22 cellular contexts compared by ENCODE assay signal in genomic region chr21:31374430-31374829, GRCh38. TPM values are rescaled to one million over a fixed set of nuclear protein-coding genes. Genes with fewer than 3 reads are reported as not detected.
DNase-seq lines count a peak whose midpoint lies in the region; ATAC-seq and TF ChIP-seq lines count a peak whose summit lies in the region.
"Had no signal": no experiment of that assay in that cellular context is flagged by ENCODE, and none has a peak within 500 bp of the region (broad histone marks: within the 10 kb centered on the region; RNA-seq: fewer than 3 reads in every experiment).

No MANE protein-coding gene starts in this region.

- no peaks in the 10 kb centered on the region for H3K27me3 Mint-ChIP-seq in activated naive CD4-positive, alpha-beta T cell treated with anti-CD3 and anti-CD28 coated beads, Interleukin-2, amount 50 U/mL, for 24 hours
- H3K27me3 Mint-ChIP-seq in progenitor cell of endocrine pancreas = no peaks in the 10 kb centered on the region

- no peak for TF ChIP-seq CTCF in progenitor cell of endocrine pancreas (IDR thresholded peaks at IDR 0.05; ENCODE audit: unreplicated experiment)

- no peak for ATAC-seq in HG02588 (IDR thresholded peaks at IDR 0.05; ENCODE audit: unreplicated experiment)
- ATAC-seq: K562 had no signal

- peaks cover 2% of the 10 kb centered on the region for H3K36me3 Mint-ChIP-seq in activated naive CD4-positive, alpha-beta T cell treated with anti-CD3 and anti-CD28 coated beads, Interleukin-2, amount 50 U/mL, for 24 hours
- no peaks in the 10 kb centered on the region for H3K36me3 Mint-ChIP-seq in progenitor cell of endocrine pancreas (ENCODE audit: insufficient read depth)

- no peaks in the 10 kb centered on the region for H3K9me3 Mint-ChIP-seq in activated naive CD4-positive, alpha-beta T cell treated with anti-CD3 and anti-CD28 coated beads, Interleukin-2, amount 50 U/mL, for 24 hours
- H3K9me3 Mint-ChIP-seq in progenitor cell of endocrine pancreas (ENCODE audit: low read depth) = no peaks in the 10 kb centered on the region

- DNase-seq in activated naive CD4-positive, alpha-beta T cell treated with anti-CD3 and anti-CD28 coated beads, Interleukin-2, amount 50 U/mL, for 16 hours = no peak
- DNase-seq in NCI-H524 (lab: John Stamatoyannopoulos, UW) (peak; percentile 51 to 74), left kidney (ENCODE audit: low read depth, low spot score) (peak; percentile 85), HT-29 (ENCODE audit: low spot score) (no peak), progenitor cell of endocrine pancreas (ENCODE audit: low spot score, unreplicated experiment) (no peak), NCI-H2107 (lab: John Stamatoyannopoulos, UW) (no peak)
- DNase-seq: Calu3; CD8-positive, alpha-beta memory T cell; DMS53; EL; GF-D8; GOT3; MG63; NCI-H1417; NCI-H187; NCI-H345; NK-92 treated with Interleukin-12 subunit alpha and Interleukin-12 subunit beta, amount 100 ng/mL, for 24 hours; SHP77 treated with DMSO at 0.1 percent for 48 hours; SK-N-SH had no signal

- H3K4me1 Mint-ChIP-seq in activated naive CD4-positive, alpha-beta T cell treated with anti-CD3 and anti-CD28 coated beads, Interleukin-2, amount 50 U/mL, for 24 hours = no peaks in the 10 kb centered on the region
- no peaks in the 10 kb centered on the region for H3K4me1 Mint-ChIP-seq in progenitor cell of endocrine pancreas (ENCODE audit: low read depth)
- H3K4me1 Mint-ChIP-seq: CD8-positive, alpha-beta memory T cell had no signal

- peak overlapping the region; percentile 14 for H3K27ac Mint-ChIP-seq in activated naive CD4-positive, alpha-beta T cell treated with anti-CD3 and anti-CD28 coated beads, Interleukin-2, amount 50 U/mL, for 24 hours
- no peak overlapping the region for H3K27ac Mint-ChIP-seq in progenitor cell of endocrine pancreas
- H3K27ac Mint-ChIP-seq: CD8-positive, alpha-beta memory T cell had no signal

- H3K4me3 Mint-ChIP-seq in activated naive CD4-positive, alpha-beta T cell treated with anti-CD3 and anti-CD28 coated beads, Interleukin-2, amount 50 U/mL, for 24 hours = no peak overlapping the region
- H3K4me3 Mint-ChIP-seq in progenitor cell of endocrine pancreas (ENCODE audit: low read depth) = no peak overlapping the region
- H3K4me3 Mint-ChIP-seq: CD8-positive, alpha-beta memory T cell had no signal

RNA-seq across cellular contexts. Expression of gene TIAM1, which starts 30.4 kb away (rescaled TPM):
- not detected in 2 replicates for total RNA-seq in HT-29 (2014; rRNA removed; shearing (Covaris generic))
- 35.4 and 36.8 TPM in 2 replicates for total RNA-seq in progenitor cell of endocrine pancreas

Comparison
In these comparisons a context has a peak if more than half of its experiments do, and no peak if none do; other contexts are left out.
1. DNase-seq: peak in NCI-H524 (2 of 2) and left kidney (single experiment); none in activated naive CD4-positive, alpha-beta T cell treated with anti-CD3 and anti-CD28 coated beads, Interleukin-2, amount 50 U/mL, for 16 hours (single experiment), HT-29 (single experiment), progenitor cell of endocrine pancreas (single experiment) and NCI-H2107 (single experiment).
2. RNA of gene TIAM1, which starts 30.4 kb away (total RNA-seq): 35.4 to 36.8 TPM in progenitor cell of endocrine pancreas; not detected in HT-29; every median in the first group is over 10 times any median in the second.